ENCODE assay signal across 19 cellular contexts in genomic region chr18:6672909-6673308, GRCh38. TPM values are rescaled to one million over a fixed set of nuclear protein-coding genes. Genes with fewer than 3 reads are reported as not detected.
DNase-seq lines count a peak whose midpoint lies in the region; ATAC-seq, FAIRE-seq and TF ChIP-seq lines count a peak whose summit lies in the region.
"Had no signal": no experiment of that assay in that cellular context is flagged by ENCODE, and none has a peak within 500 bp of the region (broad histone marks: within the 10 kb centered on the region; RNA-seq: fewer than 3 reads in every experiment).

No MANE protein-coding gene starts in this region.

- H3K4me3 Mint-ChIP-seq in mesothelial cell of epicardium (no peak overlapping the region), type B pancreatic cell (no peak overlapping the region)
- H3K4me3 Mint-ChIP-seq: CD4-positive, alpha-beta memory T cell; H9 had no signal

- H3K4me1 ChIP-seq in SK-N-SH (ENCODE audit: control insufficient read depth in 1 of 2, insufficient read depth in 2 of 2, low read depth in 1 of 2, low read length in 1 of 2) (peaks cover 0 to 9% of the 10 kb centered on the region in 2 experiments; a peak in 1 of 4 replicates), K562 (replicated peaks in 1 of 2; ENCODE audit: control insufficient read depth in 2 of 2, insufficient read depth in 2 of 2, low read length in 2 of 2) (peaks cover 8 to 23% of the 10 kb centered on the region in 2 experiments; a peak in 4 of 5 replicates), stomach (no peaks in the 10 kb centered on the region)
- H3K4me1 ChIP-seq: A549, BE2C had no signal

- POLR2A ChIA-PET in SK-N-SH (lab: Yijun Ruan, JAX) = no interaction called here
- POLR2A ChIA-PET in K562 (lab: Yijun Ruan, JAX) = interaction anchor here (2.1 kb wide), 1 partner anchor 9 kb away, joined by 9 read pairs; no protein-coding TSS in a partner anchor

- H3K27ac ChIP-seq in SK-N-SH (ENCODE audit: low read depth in 2 of 2, low read length in 1 of 2) (peak overlapping the region in 1 of 2 experiments; percentile 17; a peak in 1 of 4 replicates), K562 (ENCODE audit: extremely low read depth, low read depth, low read length) (no peak overlapping the region), coronary artery (no peak overlapping the region), stomach (no peak overlapping the region)
- H3K27ac ChIP-seq: A549, C4-2B had no signal

- intact Hi-C loops in K562 (cut with micrococcal nuclease) = no loop called here
- intact Hi-C loops in stomach (cut with DNase I; ENCODE audit: low total_unique reads) = no loop called here

- H3F3A ChIP-seq in SK-N-SH (replicated peaks; ENCODE audit: insufficient read depth) = no peaks in the 10 kb centered on the region

- TF ChIP-seq RAD21 in SK-N-SH (IDR thresholded peaks at IDR 0.05; ENCODE audit: low read length) (no peak), K562 (CRISPR knock-in tag; conservative IDR thresholded peaks at IDR 0.05 in 1 of 2, IDR thresholded peaks at IDR 0.05 in 1 of 2) (no peak)

- peak; percentile 27 for DNase-seq in SK-N-SH
- DNase-seq in K562 (ENCODE audit: extremely low read depth in 1 of 4, low spot score in 3 of 4) = no peak
- no peak for DNase-seq in mesothelial cell of epicardium (ENCODE audit: low spot score in 2 of 2, unreplicated experiment in 2 of 2)
- DNase-seq in type B pancreatic cell (ENCODE audit: extremely low spot score, unreplicated experiment) = no peak
- DNase-seq in stimulated activated CD4-positive, alpha-beta T cell treated with anti-CD3 and anti-CD28 coated beads, Interleukin-2, amount 100 ng/mL, for 24 hours = no peak
- DNase-seq in coronary artery (ENCODE audit: low spot score) = no peak
- DNase-seq in stomach = no peak
- no peak for DNase-seq in SKM-1 treated with dmso at 0.1 percent for 144 hours (lab: John Stamatoyannopoulos, UW; ENCODE audit: unreplicated experiment)
- DNase-seq: BE2C; CD4-positive, alpha-beta memory T cell; COR-L47; DND-41; GDM1; GOT3; H9 had no signal

- no peak for ATAC-seq in K562
- ATAC-seq: A549 had no signal

- H3K9me3 ChIP-seq in SK-N-SH (no peaks in the 10 kb centered on the region), K562 (replicated peaks; ENCODE audit: control insufficient read depth, insufficient read depth, low read depth, low read length) (no peaks in the 10 kb centered on the region), stomach (no peaks in the 10 kb centered on the region)
- H3K9me3 ChIP-seq: A549, BE2C had no signal

- H3K9ac ChIP-seq in SK-N-SH (no peak overlapping the region), K562 (ENCODE audit: insufficient read depth in 1 of 2, low read depth in 2 of 2, low read length in 2 of 2) (no peak overlapping the region)

- H3K27ac Mint-ChIP-seq in mesothelial cell of epicardium = peak overlapping the region; percentile 66
- peak overlapping the region; percentile 4 for H3K27ac Mint-ChIP-seq in type B pancreatic cell
- H3K27ac Mint-ChIP-seq: CD4-positive, alpha-beta memory T cell; H9 had no signal

- BruUV-seq in K562 (replicated peaks; lab: Mats Ljungman, UMichigan) = no TSS peak

- no peak overlapping the region for H3K4me3 ChIP-seq in SK-N-SH (ENCODE audit: low read depth in 2 of 2, low read length in 1 of 2)
- no peak overlapping the region for H3K4me3 ChIP-seq in K562
- no peak overlapping the region for H3K4me3 ChIP-seq in coronary artery
- no peak overlapping the region for H3K4me3 ChIP-seq in stomach
- H3K4me3 ChIP-seq: A549 had no signal

- TF ChIP-seq POLR2A in K562 (conservative IDR thresholded peaks at IDR 0.05) (no peak), stomach (IDR thresholded peaks at IDR 0.05) (no peak)

- H3K9me2 ChIP-seq in SK-N-SH = no peaks in the 10 kb centered on the region

- no peaks in the 10 kb centered on the region for H3K36me3 Mint-ChIP-seq in mesothelial cell of epicardium
- peaks cover 8% of the 10 kb centered on the region for H3K36me3 Mint-ChIP-seq in type B pancreatic cell
- H3K36me3 Mint-ChIP-seq: CD4-positive, alpha-beta memory T cell had no signal

- TF ChIP-seq EP300 in SK-N-SH (IDR thresholded peaks at IDR 0.05; ENCODE audit: borderline replicate concordance in 1 of 2, low read depth in 1 of 2, low read length in 1 of 2) (peak in 1 of 2 experiments; percentile 34; a peak in 1 of 4 replicates), K562 (IDR thresholded peaks at IDR 0.05; ENCODE audit: low read length) (no peak), stomach (IDR thresholded peaks at IDR 0.05) (no peak)

- FAIRE-seq in K562 (lab: Jason Lieb, UNC) = peak; percentile 6
- FAIRE-seq: A549, GM12892 had no signal

- H3K4me2 ChIP-seq in SK-N-SH = no peak overlapping the region
- no peak overlapping the region for H3K4me2 ChIP-seq in K562 (ENCODE audit: insufficient read depth, low read length)
- H3K4me2 ChIP-seq: A549 had no signal

- no peaks in the 10 kb centered on the region for H3K79me2 ChIP-seq in SK-N-SH (ENCODE audit: insufficient read depth)
- H3K79me2 ChIP-seq in K562 (ENCODE audit: control insufficient read depth, insufficient read depth, low read length) = no peaks in the 10 kb centered on the region

- no peak for TF ChIP-seq CTCF in SK-N-SH (IDR thresholded peaks at IDR 0.05)
- TF ChIP-seq CTCF in K562 (IDR thresholded peaks at IDR 0.05 in 2 of 3, conservative IDR thresholded peaks at IDR 0.05 in 1 of 3; ENCODE audit: insufficient read depth in 2 of 3, low read depth in 1 of 3, low read length in 3 of 3) = no peak
- no peak for TF ChIP-seq CTCF in mesothelial cell of epicardium (IDR thresholded peaks at IDR 0.05; ENCODE audit: unreplicated experiment)
- no peak for TF ChIP-seq CTCF in type B pancreatic cell (conservative IDR thresholded peaks at IDR 0.05)
- TF ChIP-seq CTCF in coronary artery (IDR thresholded peaks at IDR 0.05) = no peak
- no peak for TF ChIP-seq CTCF in stomach (IDR thresholded peaks at IDR 0.05)

- H3K27me3 Mint-ChIP-seq in mesothelial cell of epicardium (ENCODE audit: low read depth) (no peaks in the 10 kb centered on the region), type B pancreatic cell (no peaks in the 10 kb centered on the region)

- CTCF ChIA-PET in SK-N-SH (lab: Yijun Ruan, JAX) = interaction anchor here (0.6 kb wide), 1 partner anchor 17 kb away, joined by 3 read pairs; no protein-coding TSS in a partner anchor
- CTCF ChIA-PET in K562 (lab: Yijun Ruan, JAX; ENCODE audit: low intra/inter-chr PET ratio) = no interaction called here

- H2AFZ ChIP-seq in SK-N-SH (ENCODE audit: low read depth) = no peak overlapping the region
- H2AFZ ChIP-seq in K562 (ENCODE audit: low read depth, low read length) = no peak overlapping the region

- H4K20me1 ChIP-seq in SK-N-SH (ENCODE audit: insufficient read depth) (no peaks in the 10 kb centered on the region), K562 (replicated peaks; ENCODE audit: control insufficient read depth, insufficient read depth, low read length) (no peaks in the 10 kb centered on the region)

- peaks cover 42% of the 10 kb centered on the region for H3K4me1 Mint-ChIP-seq in mesothelial cell of epicardium
- peaks cover 24% of the 10 kb centered on the region for H3K4me1 Mint-ChIP-seq in type B pancreatic cell (ENCODE audit: unreplicated experiment)
- H3K4me1 Mint-ChIP-seq: CD4-positive, alpha-beta memory T cell; H9 had no signal

- in situ Hi-C loops in K562 (cut with MboI) = no loop called here

- WGBS in SK-N-SH (ENCODE audit: low lambda C conversion rate) = 66% methylated on average over 2 of the region's 2 CpGs
- 47% methylated on average over 2 of the region's 2 CpGs for WGBS in K562 (ENCODE audit: insufficient coverage, low coverage, missing lambda C conversion rate)
- WGBS in stomach, 5 donors = 71 to 84% (median 82%) methylated on average over 2 of the region's 2 CpGs

- H3K27me3 ChIP-seq in SK-N-SH (ENCODE audit: insufficient read depth) (no peaks in the 10 kb centered on the region), K562 (ENCODE audit: control insufficient read depth in 2 of 2, insufficient read depth in 2 of 2, low read length in 2 of 2) (no peaks in the 10 kb centered on the region), stomach (no peaks in the 10 kb centered on the region)
- H3K27me3 ChIP-seq: BE2C had no signal

- H3K36me3 ChIP-seq in SK-N-SH (replicated peaks in 1 of 2; ENCODE audit: control insufficient read depth in 1 of 2, insufficient read depth in 2 of 2, low read length in 1 of 2) (no peaks in the 10 kb centered on the region), K562 (ENCODE audit: control insufficient read depth, insufficient read depth, low read length) (no peaks in the 10 kb centered on the region), stomach (no peaks in the 10 kb centered on the region)
- H3K36me3 ChIP-seq: BE2C had no signal

- H3K9me3 Mint-ChIP-seq in mesothelial cell of epicardium (peaks cover 5% of the 10 kb centered on the region), type B pancreatic cell (peaks cover 14% of the 10 kb centered on the region)
- H3K9me3 Mint-ChIP-seq: H9 had no signal

- H3K9me1 ChIP-seq in K562 (ENCODE audit: control insufficient read depth, insufficient read depth, low read length) = no peaks in the 10 kb centered on the region

RNA-seq across cellular contexts. Expression of gene ARHGAP28, which starts 56.6 kb away (rescaled TPM):
- polyA plus RNA-seq in SK-N-SH (2012; rRNA removed) (0.99 and 1.3 TPM in 2 replicates), K562 (2011; rRNA removed) (2.4 and 3.8 TPM in 2 replicates), K562 (2014; fragmentation: Illumina TruSeq; extraction: Trizol) (3.6 and 5.0 TPM in 2 replicates), K562 (2014; fragmentation: Nextera tagmentation; extraction: Ambion mirVana) (1 to 10 TPM in 1 of 2 experiments, under 1 TPM in 1; 0.93 to 2.6 TPM), K562 (2014; rRNA removed) (3.0 and 4.8 TPM in 2 replicates), stomach (1 to 10 TPM in 2 of 3 donors, under 1 TPM in 1; 0.73 to 3.7 (median 2.7) TPM)
- polyA plus RNA-seq in SK-N-SH (2012; cell fraction: cytosol; rRNA removed) = 1.3 and 1.5 TPM in 2 replicates
- polyA plus RNA-seq in SK-N-SH (2012; cell fraction: nucleus; rRNA removed) = 1.6 and 1.9 TPM in 2 replicates
- 3.6 and 12.9 TPM in 2 replicates for total RNA-seq in K562 (2011; cell fraction: chromatin; rRNA removed; ENCODE audit: low replicate concordance)
- total RNA-seq in K562 (2011; cell fraction: nucleolus; rRNA removed) = 1.3 and 3.6 TPM in 2 replicates
- total RNA-seq in K562 (2011; cell fraction: nucleoplasm; rRNA removed) = 4.0 and 8.0 TPM in 2 replicates
- total RNA-seq in K562 (2014; rRNA removed) (3.3 and 5.9 TPM in 2 replicates), K562 (2014; rRNA removed; fragmentation: Illumina TruSeq; extraction: Trizol) (5.2 and 5.6 TPM in 2 replicates), K562 (2015; rRNA removed; fragmentation: Illumina TruSeq; extraction: Trizol) (5.0 and 5.2 TPM in 2 replicates), K562 (2021) (5.2 and 6.1 TPM in 2 replicates), mesothelial cell of epicardium (153 to 161 TPM (median 159 TPM) in 3 replicates), type B pancreatic cell (ENCODE audit: low replicate concordance) (17.6 and 104 TPM in 2 replicates), stomach (10 to 100 TPM in 3 of 5 donors, 1 to 10 TPM in 2; 2.7 to 33.8 (median 15.2) TPM)
- polyA plus RNA-seq in K562 (2011; cell fraction: cytosol; rRNA removed) = 0.43 and 1.1 TPM in 2 replicates
- 2.5 and 2.6 TPM in 2 replicates for polyA plus RNA-seq in K562 (2011; cell fraction: nucleus; rRNA removed)
- 2.9 and 6.2 TPM in 2 replicates for polyA plus RNA-seq in K562 (2012)
- polyA minus RNA-seq in K562 (2011; rRNA and poly(A)+ RNA removed) = 5.0 and 5.8 TPM in 2 replicates
- 1.5 TPM in 2 replicates for polyA minus RNA-seq in K562 (2011; cell fraction: cytosol; rRNA and poly(A)+ RNA removed)
- polyA minus RNA-seq in K562 (2011; cell fraction: nucleus; rRNA and poly(A)+ RNA removed) = 2.3 and 4.6 TPM in 2 replicates
- total RNA-seq: CD4-positive, alpha-beta memory T cell; HT-29 had no signal
- polyA plus RNA-seq: CD4-positive, alpha-beta memory T cell had no signal

Comparison
In these comparisons a context has a peak if more than half of its experiments do, and no peak if none do; other contexts are left out.
1. Of the 27 proteins assayed by ChIP-seq in both K562 and SK-N-SH: peak only in K562: none; only in SK-N-SH: GATA2, MXI1 and RCOR1; in both: none; in neither: 23; mixed calls (peak in some experiments, not most) for 1.